In genomic region chr17:32631341-32632109, GRCh38 we compare ENCODE assay signal across 20 cellular contexts.
A peak's percentile ranks its signal among the peaks of the same experiment; 100 is the strongest.
DNase-seq lines count a peak whose midpoint lies in the region; ATAC-seq, FAIRE-seq and TF ChIP-seq lines count a peak whose summit lies in the region.
"Had no signal": no experiment of that assay in that cellular context is flagged by ENCODE, and none has a peak within 500 bp of the region (broad histone marks: within the 10 kb centered on the region; RNA-seq: fewer than 3 reads in every experiment).

No MANE protein-coding gene starts in this region.

- H3K4me1 Mint-ChIP-seq in CD8-positive, alpha-beta T cell (ENCODE audit: low read depth) = no peaks in the 10 kb centered on the region
- H3K4me1 Mint-ChIP-seq: CD4-positive, alpha-beta memory T cell; IgD-negative memory B cell had no signal

- TF ChIP-seq EP300 in HepG2 (IDR thresholded peaks at IDR 0.05; ENCODE audit: low read depth in 2 of 2, low read length in 2 of 2) (no peak), HepG2 (CRISPR knock-in tag; IDR thresholded peaks at IDR 0.05; ENCODE audit: borderline replicate concordance) (no peak)

- H3K27me3 Mint-ChIP-seq in CD8-positive, alpha-beta T cell (ENCODE audit: low read depth) = no peaks in the 10 kb centered on the region
- H3K27me3 Mint-ChIP-seq: CD4-positive, alpha-beta memory T cell; IgD-negative memory B cell had no signal

- in situ Hi-C loops in HepG2 (cut with HindIII; ENCODE audit: extremely low pct_ligation_motif_present, low pct_unique_long_range_greater_than_20kb) = no loop called here

- H3K79me2 ChIP-seq in HepG2 (ENCODE audit: insufficient read depth, low read length) = no peaks in the 10 kb centered on the region

- intact Hi-C loops in HepG2 (cut with micrococcal nuclease; ENCODE audit: unreplicated experiment) (no loop called here), right lobe of liver (cut with DNase I) (no loop called here), Right ventricle myocardium superior (cut with DNase I) (no loop called here), aorta (cut with DNase I) (no loop called here)
- intact Hi-C loops in CD8-positive, alpha-beta T cell (cut with DNase I, micrococcal nuclease) = no loop called here

- H3K36me3 ChIP-seq in HepG2 (replicated peaks in 1 of 2; ENCODE audit: control insufficient read depth in 1 of 2, insufficient read depth in 2 of 2, low read length in 2 of 2) (no peaks in the 10 kb centered on the region), right lobe of liver (no peaks in the 10 kb centered on the region), right atrium auricular region (no peaks in the 10 kb centered on the region), aorta (ENCODE audit: control insufficient read depth in 1 of 2, insufficient read depth in 2 of 2, low read length in 1 of 2) (peaks cover 0 to 2% of the 10 kb centered on the region in 2 donors)
- H3K36me3 ChIP-seq in CD8-positive, alpha-beta T cell (ENCODE audit: insufficient read depth, low read length) = no peaks in the 10 kb centered on the region
- H3K36me3 ChIP-seq: BE2C had no signal

- DNase-seq in HepG2 (ENCODE audit: low spot score) = no peak
- no peak for DNase-seq in right lobe of liver
- DNase-seq in Right ventricle myocardium superior = no peak
- DNase-seq in right atrium auricular region (ENCODE audit: low spot score) = peak; percentile 61
- no peak for DNase-seq in aorta
- DNase-seq in GM12891 (ENCODE audit: insufficient read length, low spot score) = no peak
- no peak for DNase-seq in HuH-7.5 (ENCODE audit: low spot score)
- DNase-seq in CD8-positive, alpha-beta T cell = no peak
- DNase-seq: 8988T; ACHN; BE2C; CD4-positive, alpha-beta memory T cell; COR-L47; GF-D8; GOT3; H9 had no signal

- CTCF ChIA-PET in HepG2 (lab: Yijun Ruan, JAX; ENCODE audit: low intra/inter-chr PET ratio, low total read pairs) = no interaction called here
- CTCF ChIA-PET in CD8-positive, alpha-beta T cell (lab: Charles Lee) = no interaction called here

- H3K27ac ChIP-seq in HepG2 (ENCODE audit: extremely low read length, insufficient read depth, low read length) (no peak overlapping the region), right lobe of liver (no peak overlapping the region), right atrium auricular region (peak overlapping the region in 1 of 2 donors; percentile 35), aorta (ENCODE audit: low read depth in 1 of 2, low read length in 2 of 2) (no peak overlapping the region)
- H3K27ac ChIP-seq in CD8-positive, alpha-beta T cell (ENCODE audit: low read depth, low read length) = no peak overlapping the region
- H3K27ac ChIP-seq: C4-2B had no signal

- WGBS in HepG2 (ENCODE audit: low lambda C conversion rate) = 89% methylated on average over 6 of the region's 6 CpGs
- WGBS in right lobe of liver (ENCODE audit: insufficient coverage, low coverage, low lambda C conversion rate, missing lambda C conversion rate) = 71% methylated on average over 5 of the region's 6 CpGs
- WGBS in aorta, 2 donors = 75 to 78% methylated on average over 6 of the region's 6 CpGs

- TF ChIP-seq CTCF in HepG2 (CRISPR knock-in tag; IDR thresholded peaks at IDR 0.05) = no peak
- TF ChIP-seq CTCF in right lobe of liver (IDR thresholded peaks at IDR 0.05) = no peak
- TF ChIP-seq CTCF in right atrium auricular region (IDR thresholded peaks at IDR 0.05) = no peak
- no peak for TF ChIP-seq CTCF in CD8-positive, alpha-beta T cell (IDR thresholded peaks at IDR 0.05)

- no TSS peak for BruUV-seq in HepG2 (replicated peaks; lab: Mats Ljungman, UMichigan)

- TF ChIP-seq POLR2A in HepG2 (IDR thresholded peaks at IDR 0.05; ENCODE audit: insufficient read depth in 1 of 2, low read depth in 2 of 2, low read length in 2 of 2) = no peak
- TF ChIP-seq POLR2A in right lobe of liver (IDR thresholded peaks at IDR 0.05) = no peak
- TF ChIP-seq POLR2A in GM12891 (IDR thresholded peaks at IDR 0.05; ENCODE audit: low read depth, low read length) = no peak

- H3K9ac ChIP-seq in HepG2 (ENCODE audit: insufficient read depth, low read depth, low read length) = no peak overlapping the region

- H3K9me3 Mint-ChIP-seq in CD8-positive, alpha-beta T cell = no peaks in the 10 kb centered on the region
- H3K9me3 Mint-ChIP-seq: H9, IgD-negative memory B cell had no signal

- no peaks in the 10 kb centered on the region for H3K27me3 ChIP-seq in HepG2 (ENCODE audit: control insufficient read depth in 1 of 2, insufficient read depth in 2 of 2, low read length in 2 of 2)
- H3K27me3 ChIP-seq in right lobe of liver = no peaks in the 10 kb centered on the region
- no peaks in the 10 kb centered on the region for H3K27me3 ChIP-seq in right atrium auricular region
- H3K27me3 ChIP-seq in aorta (ENCODE audit: control insufficient read depth in 1 of 2, insufficient read depth in 2 of 2, low read length in 1 of 2) = no peaks in the 10 kb centered on the region
- H3K27me3 ChIP-seq in CD8-positive, alpha-beta T cell (ENCODE audit: insufficient read depth, low read length) = no peaks in the 10 kb centered on the region

- H3K4me1 ChIP-seq in HepG2 (ENCODE audit: insufficient read depth, low read length) (no peaks in the 10 kb centered on the region), right lobe of liver (peaks cover 0 to 17% (median 5%) of the 10 kb centered on the region in 4 donors), right atrium auricular region (no peaks in the 10 kb centered on the region), aorta (ENCODE audit: control insufficient read depth in 1 of 2, insufficient read depth in 2 of 2, low read length in 2 of 2) (no peaks in the 10 kb centered on the region)
- no peaks in the 10 kb centered on the region for H3K4me1 ChIP-seq in CD8-positive, alpha-beta T cell (ENCODE audit: insufficient read depth, low read length)
- H3K4me1 ChIP-seq: BE2C had no signal

- H3K27ac Mint-ChIP-seq in CD8-positive, alpha-beta T cell = no peak overlapping the region
- H3K27ac Mint-ChIP-seq: CD4-positive, alpha-beta memory T cell; H9; IgD-negative memory B cell had no signal

- H3K9me3 ChIP-seq in HepG2 (ENCODE audit: low read length) (no peaks in the 10 kb centered on the region), right lobe of liver (no peaks in the 10 kb centered on the region), right atrium auricular region (no peaks in the 10 kb centered on the region), aorta (ENCODE audit: control insufficient read depth, low read length) (no peaks in the 10 kb centered on the region)
- H3K9me3 ChIP-seq in CD8-positive, alpha-beta T cell (ENCODE audit: low read length) = no peaks in the 10 kb centered on the region
- H3K9me3 ChIP-seq: BE2C had no signal

- FAIRE-seq in HepG2 (lab: Jason Lieb, UNC) = no peak
- FAIRE-seq in GM12891 (lab: Jason Lieb, UNC) = no peak
- FAIRE-seq: D721Med, GM18507 had no signal

- no peak for TF ChIP-seq RAD21 in HepG2 (CRISPR knock-in tag; IDR thresholded peaks at IDR 0.05)

- no peaks in the 10 kb centered on the region for H4K20me1 ChIP-seq in HepG2 (ENCODE audit: insufficient read depth, low read length)

- no peak overlapping the region for H2AFZ ChIP-seq in HepG2 (ENCODE audit: low read length)

- no peak overlapping the region for H3K4me2 ChIP-seq in HepG2 (ENCODE audit: low read depth, low read length)

- H3K4me3 Mint-ChIP-seq in CD8-positive, alpha-beta T cell = no peak overlapping the region
- H3K4me3 Mint-ChIP-seq: CD4-positive, alpha-beta memory T cell; H9; IgD-negative memory B cell had no signal

- ATAC-seq in HepG2 = no peak
- no peak for ATAC-seq in right lobe of liver
- ATAC-seq in Right ventricle myocardium superior (ENCODE audit: poor library complexity) = peak; percentile 81
- peak; percentile 62 for ATAC-seq in aorta (ENCODE audit: low FRiP score)
- no peak for ATAC-seq in CD8-positive, alpha-beta T cell

- no peaks in the 10 kb centered on the region for H3K36me3 Mint-ChIP-seq in CD8-positive, alpha-beta T cell

- no peak overlapping the region for H3K4me3 ChIP-seq in HepG2 (replicated peaks in 1 of 3; ENCODE audit: insufficient read depth in 1 of 3, low read depth in 2 of 3, low read length in 3 of 3)
- no peak overlapping the region for H3K4me3 ChIP-seq in right lobe of liver
- no peak overlapping the region for H3K4me3 ChIP-seq in right atrium auricular region
- H3K4me3 ChIP-seq in aorta (ENCODE audit: low read length in 2 of 2) = no peak overlapping the region
- H3K4me3 ChIP-seq in CD8-positive, alpha-beta T cell (ENCODE audit: low read depth, low read length) = no peak overlapping the region

- POLR2A ChIA-PET in HepG2 (lab: Yijun Ruan, JAX) = no interaction called here
- POLR2A ChIA-PET in CD8-positive, alpha-beta T cell (lab: Charles Lee) = no interaction called here

TF ChIP-seq in HepG2, 621 proteins besides CTCF, POLR2A, EP300 and RAD21:
- 0 out of 2 replicates have a peak, but pooled peaks have one; percentile 16 for TF ChIP-seq CEBPB (IDR thresholded peaks at IDR 0.05; ENCODE audit: borderline replicate concordance, low read depth, low read length)
- no peak for TF ChIP-seq MAFK (conservative IDR thresholded peaks at IDR 0.05 in 1 of 2, IDR thresholded peaks at IDR 0.05 in 1 of 2; ENCODE audit: low read length in 2 of 2)
- TF ChIP-seq KMT2A (CRISPR knock-in tag; IDR thresholded peaks at IDR 0.05) = no peak

TF ChIP-seq in GM12891, 5 proteins besides CTCF, POLR2A, EP300 and RAD21:
- no peak for TF ChIP-seq POU2F2 (IDR thresholded peaks at IDR 0.05; ENCODE audit: low read depth, low read length)
TF ChIP-seq in GM12891: peak in this region for 0.

Comparison
In these comparisons a context has a peak if more than half of its experiments do, and no peak if none do; other contexts are left out.
1. ATAC-seq: peak in Right ventricle myocardium superior (single experiment) and aorta (single experiment); none in HepG2 (single experiment), right lobe of liver (0 of 4) and CD8-positive, alpha-beta T cell (single experiment).